Comparison of ENCODE assay signal across 3 cellular contexts in the genomic region with DNA sequence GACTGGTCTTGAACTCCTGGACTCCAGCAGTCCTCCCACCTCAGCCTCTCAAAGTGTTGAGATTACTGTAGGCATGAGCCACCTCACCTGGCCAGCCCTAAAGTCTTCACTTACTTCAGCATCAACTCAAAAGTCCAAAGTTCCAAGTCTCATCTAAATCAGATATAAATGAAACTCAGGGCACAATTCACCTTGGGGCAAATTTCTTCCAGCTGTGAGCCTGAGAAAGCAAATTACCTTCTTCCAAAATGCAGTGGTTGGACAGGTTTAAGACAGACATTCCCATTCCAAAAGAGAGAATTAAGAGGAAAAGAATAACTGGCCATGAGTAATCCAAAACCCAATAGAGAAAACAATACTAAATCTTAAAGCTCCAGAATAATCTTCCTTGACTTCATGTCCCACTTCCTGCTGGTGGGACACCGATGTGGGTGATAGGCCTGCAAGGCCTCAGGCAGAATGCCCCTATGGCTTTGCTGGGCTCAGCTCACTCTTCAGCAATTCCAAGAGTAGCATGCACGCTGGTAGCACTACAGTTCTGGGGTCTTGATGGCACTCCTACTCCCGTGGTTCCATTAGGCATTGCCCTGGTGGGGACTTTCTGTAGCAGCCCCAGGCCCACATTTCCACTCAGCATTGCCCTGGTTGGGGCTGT.
TF ChIP-seq lines count a peak whose summit lies in the region.

No MANE protein-coding gene starts in this region.

TF ChIP-seq in GM23338, 12 proteins besides CTCF, POLR2A, EP300 and RAD21:
- TF ChIP-seq ZNF114 (CRISPR knock-in tag; IDR thresholded peaks at IDR 0.05) (no peak), STAT1 (IDR thresholded peaks at IDR 0.05; ENCODE audit: unreplicated experiment) (no peak), NANOG (IDR thresholded peaks at IDR 0.05; ENCODE audit: borderline replicate concordance) (no peak), ZNF331 (CRISPR knock-in tag; IDR thresholded peaks at IDR 0.05; ENCODE audit: low read depth) (no peak)

TF ChIP-seq in H1, 55 proteins besides CTCF, POLR2A, EP300 and RAD21:
- TF ChIP-seq SAP30 (IDR thresholded peaks at IDR 0.05; ENCODE audit: insufficient read depth, insufficient replicate concordance, low read length) (no peak), SP2 (IDR thresholded peaks at IDR 0.05; ENCODE audit: low read length) (no peak), YY1 (IDR thresholded peaks at IDR 0.05; ENCODE audit: low read depth, low read length) (no peak), KDM5A (IDR thresholded peaks at IDR 0.05; ENCODE audit: low read length) (no peak), SRF (IDR thresholded peaks at IDR 0.05; ENCODE audit: low read depth, low read length) (no peak), TEAD4 (IDR thresholded peaks at IDR 0.05; ENCODE audit: low read depth, low read length) (no peak), RXRA (IDR thresholded peaks at IDR 0.05; ENCODE audit: insufficient read depth, low read depth, low read length) (no peak), ASH2L (IDR thresholded peaks at IDR 0.05; ENCODE audit: low read length) (no peak), CHD2 (IDR thresholded peaks at IDR 0.05; ENCODE audit: low read length) (no peak), CEBPB (IDR thresholded peaks at IDR 0.05; ENCODE audit: low read depth, low read length) (no peak), SP1 (IDR thresholded peaks at IDR 0.05; ENCODE audit: low read depth, low read length) (no peak), SIX5 (IDR thresholded peaks at IDR 0.05; ENCODE audit: low read depth, low read length) (no peak), MAFK (IDR thresholded peaks at IDR 0.05; ENCODE audit: low read depth, low read length) (no peak)
- TF ChIP-seq, protein P1, sequence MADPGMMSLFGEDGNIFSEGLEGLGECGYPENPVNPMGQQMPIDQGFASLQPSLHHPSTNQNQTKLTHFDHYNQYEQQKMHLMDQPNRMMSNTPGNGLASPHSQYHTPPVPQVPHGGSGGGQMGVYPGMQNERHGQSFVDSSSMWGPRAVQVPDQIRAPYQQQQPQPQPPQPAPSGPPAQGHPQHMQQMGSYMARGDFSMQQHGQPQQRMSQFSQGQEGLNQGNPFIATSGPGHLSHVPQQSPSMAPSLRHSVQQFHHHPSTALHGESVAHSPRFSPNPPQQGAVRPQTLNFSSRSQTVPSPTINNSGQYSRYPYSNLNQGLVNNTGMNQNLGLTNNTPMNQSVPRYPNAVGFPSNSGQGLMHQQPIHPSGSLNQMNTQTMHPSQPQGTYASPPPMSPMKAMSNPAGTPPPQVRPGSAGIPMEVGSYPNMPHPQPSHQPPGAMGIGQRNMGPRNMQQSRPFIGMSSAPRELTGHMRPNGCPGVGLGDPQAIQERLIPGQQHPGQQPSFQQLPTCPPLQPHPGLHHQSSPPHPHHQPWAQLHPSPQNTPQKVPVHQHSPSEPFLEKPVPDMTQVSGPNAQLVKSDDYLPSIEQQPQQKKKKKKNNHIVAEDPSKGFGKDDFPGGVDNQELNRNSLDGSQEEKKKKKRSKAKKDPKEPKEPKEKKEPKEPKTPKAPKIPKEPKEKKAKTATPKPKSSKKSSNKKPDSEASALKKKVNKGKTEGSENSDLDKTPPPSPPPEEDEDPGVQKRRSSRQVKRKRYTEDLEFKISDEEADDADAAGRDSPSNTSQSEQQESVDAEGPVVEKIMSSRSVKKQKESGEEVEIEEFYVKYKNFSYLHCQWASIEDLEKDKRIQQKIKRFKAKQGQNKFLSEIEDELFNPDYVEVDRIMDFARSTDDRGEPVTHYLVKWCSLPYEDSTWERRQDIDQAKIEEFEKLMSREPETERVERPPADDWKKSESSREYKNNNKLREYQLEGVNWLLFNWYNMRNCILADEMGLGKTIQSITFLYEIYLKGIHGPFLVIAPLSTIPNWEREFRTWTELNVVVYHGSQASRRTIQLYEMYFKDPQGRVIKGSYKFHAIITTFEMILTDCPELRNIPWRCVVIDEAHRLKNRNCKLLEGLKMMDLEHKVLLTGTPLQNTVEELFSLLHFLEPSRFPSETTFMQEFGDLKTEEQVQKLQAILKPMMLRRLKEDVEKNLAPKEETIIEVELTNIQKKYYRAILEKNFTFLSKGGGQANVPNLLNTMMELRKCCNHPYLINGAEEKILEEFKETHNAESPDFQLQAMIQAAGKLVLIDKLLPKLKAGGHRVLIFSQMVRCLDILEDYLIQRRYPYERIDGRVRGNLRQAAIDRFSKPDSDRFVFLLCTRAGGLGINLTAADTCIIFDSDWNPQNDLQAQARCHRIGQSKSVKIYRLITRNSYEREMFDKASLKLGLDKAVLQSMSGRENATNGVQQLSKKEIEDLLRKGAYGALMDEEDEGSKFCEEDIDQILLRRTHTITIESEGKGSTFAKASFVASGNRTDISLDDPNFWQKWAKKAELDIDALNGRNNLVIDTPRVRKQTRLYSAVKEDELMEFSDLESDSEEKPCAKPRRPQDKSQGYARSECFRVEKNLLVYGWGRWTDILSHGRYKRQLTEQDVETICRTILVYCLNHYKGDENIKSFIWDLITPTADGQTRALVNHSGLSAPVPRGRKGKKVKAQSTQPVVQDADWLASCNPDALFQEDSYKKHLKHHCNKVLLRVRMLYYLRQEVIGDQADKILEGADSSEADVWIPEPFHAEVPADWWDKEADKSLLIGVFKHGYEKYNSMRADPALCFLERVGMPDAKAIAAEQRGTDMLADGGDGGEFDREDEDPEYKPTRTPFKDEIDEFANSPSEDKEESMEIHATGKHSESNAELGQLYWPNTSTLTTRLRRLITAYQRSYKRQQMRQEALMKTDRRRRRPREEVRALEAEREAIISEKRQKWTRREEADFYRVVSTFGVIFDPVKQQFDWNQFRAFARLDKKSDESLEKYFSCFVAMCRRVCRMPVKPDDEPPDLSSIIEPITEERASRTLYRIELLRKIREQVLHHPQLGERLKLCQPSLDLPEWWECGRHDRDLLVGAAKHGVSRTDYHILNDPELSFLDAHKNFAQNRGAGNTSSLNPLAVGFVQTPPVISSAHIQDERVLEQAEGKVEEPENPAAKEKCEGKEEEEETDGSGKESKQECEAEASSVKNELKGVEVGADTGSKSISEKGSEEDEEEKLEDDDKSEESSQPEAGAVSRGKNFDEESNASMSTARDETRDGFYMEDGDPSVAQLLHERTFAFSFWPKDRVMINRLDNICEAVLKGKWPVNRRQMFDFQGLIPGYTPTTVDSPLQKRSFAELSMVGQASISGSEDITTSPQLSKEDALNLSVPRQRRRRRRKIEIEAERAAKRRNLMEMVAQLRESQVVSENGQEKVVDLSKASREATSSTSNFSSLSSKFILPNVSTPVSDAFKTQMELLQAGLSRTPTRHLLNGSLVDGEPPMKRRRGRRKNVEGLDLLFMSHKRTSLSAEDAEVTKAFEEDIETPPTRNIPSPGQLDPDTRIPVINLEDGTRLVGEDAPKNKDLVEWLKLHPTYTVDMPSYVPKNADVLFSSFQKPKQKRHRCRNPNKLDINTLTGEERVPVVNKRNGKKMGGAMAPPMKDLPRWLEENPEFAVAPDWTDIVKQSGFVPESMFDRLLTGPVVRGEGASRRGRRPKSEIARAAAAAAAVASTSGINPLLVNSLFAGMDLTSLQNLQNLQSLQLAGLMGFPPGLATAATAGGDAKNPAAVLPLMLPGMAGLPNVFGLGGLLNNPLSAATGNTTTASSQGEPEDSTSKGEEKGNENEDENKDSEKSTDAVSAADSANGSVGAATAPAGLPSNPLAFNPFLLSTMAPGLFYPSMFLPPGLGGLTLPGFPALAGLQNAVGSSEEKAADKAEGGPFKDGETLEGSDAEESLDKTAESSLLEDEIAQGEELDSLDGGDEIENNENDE (IDR thresholded peaks at IDR 0.05; ENCODE audit: insufficient replicate concordance, low read length): no peak

TF ChIP-seq in SK-N-SH treated with all-trans-retinoic acid at 6 μM for 48 hours, 23 proteins besides CTCF, POLR2A, EP300 and RAD21:
- TF ChIP-seq GLIS3 (CRISPR knock-in tag; IDR thresholded peaks at IDR 0.05): no peak
- no peak for TF ChIP-seq OSR1 (CRISPR knock-in tag; IDR thresholded peaks at IDR 0.05)
- no peak for TF ChIP-seq ZNF70 (CRISPR knock-in tag; IDR thresholded peaks at IDR 0.05)
- no peak for TF ChIP-seq TOX (CRISPR knock-in tag; IDR thresholded peaks at IDR 0.05; ENCODE audit: borderline replicate concordance)
- no peak for TF ChIP-seq ARNTL (CRISPR knock-in tag; IDR thresholded peaks at IDR 0.05; ENCODE audit: borderline replicate concordance, low read depth)
- TF ChIP-seq BACH2 (CRISPR knock-in tag; IDR thresholded peaks at IDR 0.05; ENCODE audit: borderline replicate concordance): no peak
- no peak for TF ChIP-seq ISL1 (CRISPR knock-in tag; IDR thresholded peaks at IDR 0.05)
- TF ChIP-seq, protein P2, sequence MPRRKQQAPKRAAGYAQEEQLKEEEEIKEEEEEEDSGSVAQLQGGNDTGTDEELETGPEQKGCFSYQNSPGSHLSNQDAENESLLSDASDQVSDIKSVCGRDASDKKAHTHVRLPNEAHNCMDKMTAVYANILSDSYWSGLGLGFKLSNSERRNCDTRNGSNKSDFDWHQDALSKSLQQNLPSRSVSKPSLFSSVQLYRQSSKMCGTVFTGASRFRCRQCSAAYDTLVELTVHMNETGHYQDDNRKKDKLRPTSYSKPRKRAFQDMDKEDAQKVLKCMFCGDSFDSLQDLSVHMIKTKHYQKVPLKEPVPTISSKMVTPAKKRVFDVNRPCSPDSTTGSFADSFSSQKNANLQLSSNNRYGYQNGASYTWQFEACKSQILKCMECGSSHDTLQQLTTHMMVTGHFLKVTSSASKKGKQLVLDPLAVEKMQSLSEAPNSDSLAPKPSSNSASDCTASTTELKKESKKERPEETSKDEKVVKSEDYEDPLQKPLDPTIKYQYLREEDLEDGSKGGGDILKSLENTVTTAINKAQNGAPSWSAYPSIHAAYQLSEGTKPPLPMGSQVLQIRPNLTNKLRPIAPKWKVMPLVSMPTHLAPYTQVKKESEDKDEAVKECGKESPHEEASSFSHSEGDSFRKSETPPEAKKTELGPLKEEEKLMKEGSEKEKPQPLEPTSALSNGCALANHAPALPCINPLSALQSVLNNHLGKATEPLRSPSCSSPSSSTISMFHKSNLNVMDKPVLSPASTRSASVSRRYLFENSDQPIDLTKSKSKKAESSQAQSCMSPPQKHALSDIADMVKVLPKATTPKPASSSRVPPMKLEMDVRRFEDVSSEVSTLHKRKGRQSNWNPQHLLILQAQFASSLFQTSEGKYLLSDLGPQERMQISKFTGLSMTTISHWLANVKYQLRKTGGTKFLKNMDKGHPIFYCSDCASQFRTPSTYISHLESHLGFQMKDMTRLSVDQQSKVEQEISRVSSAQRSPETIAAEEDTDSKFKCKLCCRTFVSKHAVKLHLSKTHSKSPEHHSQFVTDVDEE (CRISPR knock-in tag; IDR thresholded peaks at IDR 0.05): no peak
- no peak for TF ChIP-seq ZNF565 (CRISPR knock-in tag; conservative IDR thresholded peaks at IDR 0.05; ENCODE audit: low read depth)
- TF ChIP-seq, protein P3, sequence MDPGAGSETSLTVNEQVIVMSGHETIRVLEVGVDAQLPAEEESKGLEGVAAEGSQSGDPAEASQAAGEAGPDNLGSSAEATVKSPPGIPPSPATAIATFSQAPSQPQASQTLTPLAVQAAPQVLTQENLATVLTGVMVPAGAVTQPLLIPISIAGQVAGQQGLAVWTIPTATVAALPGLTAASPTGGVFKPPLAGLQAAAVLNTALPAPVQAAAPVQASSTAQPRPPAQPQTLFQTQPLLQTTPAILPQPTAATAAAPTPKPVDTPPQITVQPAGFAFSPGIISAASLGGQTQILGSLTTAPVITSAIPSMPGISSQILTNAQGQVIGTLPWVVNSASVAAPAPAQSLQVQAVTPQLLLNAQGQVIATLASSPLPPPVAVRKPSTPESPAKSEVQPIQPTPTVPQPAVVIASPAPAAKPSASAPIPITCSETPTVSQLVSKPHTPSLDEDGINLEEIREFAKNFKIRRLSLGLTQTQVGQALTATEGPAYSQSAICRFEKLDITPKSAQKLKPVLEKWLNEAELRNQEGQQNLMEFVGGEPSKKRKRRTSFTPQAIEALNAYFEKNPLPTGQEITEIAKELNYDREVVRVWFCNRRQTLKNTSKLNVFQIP (CRISPR knock-in tag; IDR thresholded peaks at IDR 0.05; ENCODE audit: borderline replicate concordance, low read depth): no peak
- no peak for TF ChIP-seq ZFP30 (CRISPR knock-in tag; IDR thresholded peaks at IDR 0.05)
- TF ChIP-seq ZC3H10 (CRISPR knock-in tag; IDR thresholded peaks at IDR 0.05): no peak
- TF ChIP-seq, protein P4, sequence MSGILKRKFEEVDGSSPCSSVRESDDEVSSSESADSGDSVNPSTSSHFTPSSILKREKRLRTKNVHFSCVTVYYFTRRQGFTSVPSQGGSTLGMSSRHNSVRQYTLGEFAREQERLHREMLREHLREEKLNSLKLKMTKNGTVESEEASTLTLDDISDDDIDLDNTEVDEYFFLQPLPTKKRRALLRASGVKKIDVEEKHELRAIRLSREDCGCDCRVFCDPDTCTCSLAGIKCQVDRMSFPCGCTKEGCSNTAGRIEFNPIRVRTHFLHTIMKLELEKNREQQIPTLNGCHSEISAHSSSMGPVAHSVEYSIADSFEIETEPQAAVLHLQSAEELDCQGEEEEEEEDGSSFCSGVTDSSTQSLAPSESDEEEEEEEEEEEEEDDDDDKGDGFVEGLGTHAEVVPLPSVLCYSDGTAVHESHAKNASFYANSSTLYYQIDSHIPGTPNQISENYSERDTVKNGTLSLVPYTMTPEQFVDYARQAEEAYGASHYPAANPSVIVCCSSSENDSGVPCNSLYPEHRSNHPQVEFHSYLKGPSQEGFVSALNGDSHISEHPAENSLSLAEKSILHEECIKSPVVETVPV (CRISPR knock-in tag; IDR thresholded peaks at IDR 0.05): no peak
- TF ChIP-seq PATZ1 (CRISPR knock-in tag; IDR thresholded peaks at IDR 0.05; ENCODE audit: borderline replicate concordance): no peak
- TF ChIP-seq ESRRG (CRISPR knock-in tag; IDR thresholded peaks at IDR 0.05): no peak
